8 cellular contexts compared by ENCODE assay signal in genomic region chr19:14450168-14450874, GRCh38. TPM values are rescaled to one million over a fixed set of nuclear protein-coding genes. Genes with fewer than 3 reads are reported as not detected.
A peak's percentile ranks its signal among the peaks of the same experiment; 100 is the strongest.
DNase-seq lines count a peak whose midpoint lies in the region; ATAC-seq and TF ChIP-seq lines count a peak whose summit lies in the region.

No MANE protein-coding gene starts in this region.

- no peaks in the 10 kb centered on the region for H3K27me3 ChIP-seq in DND-41 (ENCODE audit: insufficient read depth, low read length, poor library complexity)

- no peak overlapping the region for H2AFZ ChIP-seq in DND-41 (ENCODE audit: low read depth, low read length)

- no peaks in the 10 kb centered on the region for H3K79me2 ChIP-seq in DND-41 (ENCODE audit: insufficient read depth, low read length)

- no peak overlapping the region for H3K27ac ChIP-seq in DND-41 (ENCODE audit: low read length)

- no peaks in the 10 kb centered on the region for H3K9me3 ChIP-seq in DND-41 (ENCODE audit: insufficient read depth, low read length, severe bottlenecking)

- H3K4me1 ChIP-seq in DND-41 (ENCODE audit: insufficient read depth, low read length), result no peaks in the 10 kb centered on the region

- peaks cover 84% of the 10 kb centered on the region for H3K36me3 ChIP-seq in DND-41 (ENCODE audit: insufficient read depth, low read length)

- peaks cover 28% of the 10 kb centered on the region for H4K20me1 ChIP-seq in DND-41 (ENCODE audit: insufficient read depth, low read length)

- H3K9ac ChIP-seq in DND-41 (ENCODE audit: low read depth, low read length), result no peak overlapping the region

- H3K4me3 ChIP-seq in DND-41 (ENCODE audit: low read depth in 1 of 2, low read length in 2 of 2), result no peak overlapping the region
- H3K4me3 ChIP-seq in fibroblast of mammary gland (ENCODE audit: control insufficient read depth, low read depth, low read length), result no peak overlapping the region

- peak; percentile 86 for DNase-seq in DND-41
- DNase-seq in M059J (ENCODE audit: low read depth), result peak; percentile 27
- DNase-seq in activated CD4-positive, alpha-beta T cell treated with anti-CD3 and anti-CD28 coated beads for 4 hours, result peak; percentile 41
- peak; percentile 63 for DNase-seq in fibroblast of mammary gland (ENCODE audit: low read depth)
- DNase-seq in stimulated activated CD8-positive, alpha-beta memory T cell treated with anti-CD3 and anti-CD28 coated beads, Interleukin-15, amount 100 ng/mL, for 48 hours (ENCODE audit: low read depth in 2 of 2), result peak; percentile 67 to 79
- DNase-seq in DMS153 treated with DMSO at 0.1 percent for 48 hours (lab: John Stamatoyannopoulos, UW; ENCODE audit: unreplicated experiment), result no peak

- TF ChIP-seq CTCF in DND-41 (IDR thresholded peaks at IDR 0.05; ENCODE audit: borderline replicate concordance, extremely low read depth, low read length, poor library complexity, severe bottlenecking) (no peak), fibroblast of mammary gland (conservative IDR thresholded peaks at IDR 0.05; ENCODE audit: control insufficient read depth, insufficient read depth, low read depth, low read length) (no peak)

- no peak overlapping the region for H3K4me2 ChIP-seq in DND-41 (ENCODE audit: insufficient read depth, low read length)

- ATAC-seq in DND-41 (ENCODE audit: insufficient read depth, low read depth) (peak; percentile 90), HG03457 (IDR thresholded peaks at IDR 0.05; ENCODE audit: unreplicated experiment) (no peak), HG02884 (IDR thresholded peaks at IDR 0.05; ENCODE audit: unreplicated experiment) (no peak)

RNA-seq across cellular contexts. Expression of gene PKN1, which starts 17.2 kb away (rescaled TPM):
- total RNA-seq in M059J (2014; rRNA removed; shearing (Covaris generic)), result 28.2 and 51.6 TPM in 2 replicates

RNA-seq across cellular contexts. Expression of gene PTGER1, which starts 24.8 kb away (rescaled TPM):
- total RNA-seq in M059J (2014; rRNA removed; shearing (Covaris generic)), result 0.12 TPM in 1 of 2 replicates, not detected in the other

RNA-seq across cellular contexts. Expression of gene DDX39A, which starts 31.2 kb away (rescaled TPM):
- 56.1 and 65.3 TPM in 2 replicates for total RNA-seq in M059J (2014; rRNA removed; shearing (Covaris generic))

RNA-seq across cellular contexts. Expression of gene GIPC1, which starts 45.6 kb away (rescaled TPM):
- 43.5 and 114 TPM in 2 replicates for total RNA-seq in M059J (2014; rRNA removed; shearing (Covaris generic))
